Comparison of ENCODE assay signal across 7 cellular contexts in the genomic region with DNA sequence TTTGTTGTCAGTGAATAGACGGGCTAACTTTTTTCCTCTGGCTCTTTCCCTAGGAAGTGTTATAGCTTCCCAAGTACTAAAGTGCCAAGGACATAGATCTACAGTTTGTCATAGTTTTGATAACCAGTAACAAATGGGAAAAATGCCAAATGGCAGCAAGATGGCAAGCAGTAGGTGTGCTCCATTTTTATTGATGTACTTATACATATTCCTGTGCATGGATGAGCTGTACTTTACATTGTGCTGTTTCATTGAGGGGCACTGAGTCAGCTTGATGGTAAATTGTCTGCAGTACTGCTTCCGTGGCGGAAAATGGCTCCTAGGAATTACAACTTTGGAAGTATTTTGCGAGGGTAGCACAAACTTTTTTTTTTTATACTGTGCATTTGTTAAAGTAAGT.
"Had no signal": no experiment of that assay in that cellular context is flagged by ENCODE, and none has a peak within 500 bp of the region (broad histone marks: within the 10 kb centered on the region; RNA-seq: fewer than 3 reads in every experiment).

No MANE protein-coding gene starts in this region.

- H3K9me3 ChIP-seq: HAP-1 had no signal

- H3K9ac ChIP-seq: GM23248 had no signal

- DNase-seq: GM23248, GOT3, H7, IMR-90 had no signal

- H3K4me3 ChIP-seq: GM23248, HAP-1, K562 had no signal

- H3K36me3 ChIP-seq: HAP-1 had no signal

- H2AFZ ChIP-seq: GM23248 had no signal

- ATAC-seq: HCT116, K562 had no signal

- H3K27ac ChIP-seq: GM23248 had no signal
